ENCODE assay signal across 2 cellular contexts in the genomic region with DNA sequence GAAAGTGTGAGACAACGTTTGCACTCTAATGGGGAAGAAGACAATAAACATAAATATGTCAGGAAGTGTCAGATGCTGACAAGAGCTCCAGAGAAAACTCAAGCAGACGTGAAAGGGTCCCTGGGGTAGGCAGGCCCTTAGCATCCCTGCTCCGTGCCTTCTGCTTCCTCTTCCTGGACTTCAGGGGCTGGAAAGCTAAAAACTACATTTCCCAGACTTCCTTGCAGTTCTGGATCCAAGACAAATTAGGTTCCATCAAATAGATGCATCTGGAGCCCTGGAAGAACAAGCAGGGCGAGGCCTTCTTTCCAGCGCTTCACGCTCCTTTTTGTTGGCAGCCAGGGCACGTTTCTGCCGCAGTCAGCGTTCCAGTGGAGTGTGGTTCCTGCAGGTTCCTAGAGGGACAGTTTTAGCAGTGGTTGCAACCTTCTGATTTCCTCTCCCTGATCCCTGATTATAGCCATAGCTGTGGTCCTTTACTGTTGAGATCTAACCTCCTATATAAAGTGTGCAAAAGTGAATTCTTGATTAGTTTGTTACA.
TF ChIP-seq lines count a peak whose summit lies in the region.

No MANE protein-coding gene starts in this region.

TF ChIP-seq in HepG2, 621 proteins besides CTCF, POLR2A, EP300 and RAD21:
- TF ChIP-seq, protein P1, sequence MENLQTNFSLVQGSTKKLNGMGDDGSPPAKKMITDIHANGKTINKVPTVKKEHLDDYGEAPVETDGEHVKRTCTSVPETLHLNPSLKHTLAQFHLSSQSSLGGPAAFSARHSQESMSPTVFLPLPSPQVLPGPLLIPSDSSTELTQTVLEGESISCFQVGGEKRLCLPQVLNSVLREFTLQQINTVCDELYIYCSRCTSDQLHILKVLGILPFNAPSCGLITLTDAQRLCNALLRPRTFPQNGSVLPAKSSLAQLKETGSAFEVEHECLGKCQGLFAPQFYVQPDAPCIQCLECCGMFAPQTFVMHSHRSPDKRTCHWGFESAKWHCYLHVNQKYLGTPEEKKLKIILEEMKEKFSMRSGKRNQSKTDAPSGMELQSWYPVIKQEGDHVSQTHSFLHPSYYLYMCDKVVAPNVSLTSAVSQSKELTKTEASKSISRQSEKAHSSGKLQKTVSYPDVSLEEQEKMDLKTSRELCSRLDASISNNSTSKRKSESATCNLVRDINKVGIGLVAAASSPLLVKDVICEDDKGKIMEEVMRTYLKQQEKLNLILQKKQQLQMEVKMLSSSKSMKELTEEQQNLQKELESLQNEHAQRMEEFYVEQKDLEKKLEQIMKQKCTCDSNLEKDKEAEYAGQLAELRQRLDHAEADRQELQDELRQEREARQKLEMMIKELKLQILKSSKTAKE (CRISPR knock-in tag; IDR thresholded peaks at IDR 0.05; ENCODE audit: borderline replicate concordance) = no peak
- TF ChIP-seq THAP11 (CRISPR knock-in tag; IDR thresholded peaks at IDR 0.05) = peak; percentile 88
- peak; percentile 51; the same call in 1 of the 2 replicates for TF ChIP-seq MAFF (IDR thresholded peaks at IDR 0.05; ENCODE audit: low read depth, low read length)
- TF ChIP-seq ZNF143 (CRISPR knock-in tag; IDR thresholded peaks at IDR 0.05) = peak; percentile 77
- peak; percentile 50 to 81; a peak in 3 of 4 replicates for TF ChIP-seq MAFK (conservative IDR thresholded peaks at IDR 0.05 in 1 of 2, IDR thresholded peaks at IDR 0.05 in 1 of 2; ENCODE audit: low read length in 2 of 2)
- no peak for TF ChIP-seq SRF (IDR thresholded peaks at IDR 0.05; ENCODE audit: low read depth, low read length)

TF ChIP-seq in WTC11, 78 proteins besides CTCF, POLR2A, EP300 and RAD21 (continued from another document):
- TF ChIP-seq, protein P2, sequence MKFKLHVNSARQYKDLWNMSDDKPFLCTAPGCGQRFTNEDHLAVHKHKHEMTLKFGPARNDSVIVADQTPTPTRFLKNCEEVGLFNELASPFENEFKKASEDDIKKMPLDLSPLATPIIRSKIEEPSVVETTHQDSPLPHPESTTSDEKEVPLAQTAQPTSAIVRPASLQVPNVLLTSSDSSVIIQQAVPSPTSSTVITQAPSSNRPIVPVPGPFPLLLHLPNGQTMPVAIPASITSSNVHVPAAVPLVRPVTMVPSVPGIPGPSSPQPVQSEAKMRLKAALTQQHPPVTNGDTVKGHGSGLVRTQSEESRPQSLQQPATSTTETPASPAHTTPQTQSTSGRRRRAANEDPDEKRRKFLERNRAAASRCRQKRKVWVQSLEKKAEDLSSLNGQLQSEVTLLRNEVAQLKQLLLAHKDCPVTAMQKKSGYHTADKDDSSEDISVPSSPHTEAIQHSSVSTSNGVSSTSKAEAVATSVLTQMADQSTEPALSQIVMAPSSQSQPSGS (CRISPR knock-in tag; IDR thresholded peaks at IDR 0.05; ENCODE audit: borderline replicate concordance, low read depth) = no peak
- TF ChIP-seq, protein P3, sequence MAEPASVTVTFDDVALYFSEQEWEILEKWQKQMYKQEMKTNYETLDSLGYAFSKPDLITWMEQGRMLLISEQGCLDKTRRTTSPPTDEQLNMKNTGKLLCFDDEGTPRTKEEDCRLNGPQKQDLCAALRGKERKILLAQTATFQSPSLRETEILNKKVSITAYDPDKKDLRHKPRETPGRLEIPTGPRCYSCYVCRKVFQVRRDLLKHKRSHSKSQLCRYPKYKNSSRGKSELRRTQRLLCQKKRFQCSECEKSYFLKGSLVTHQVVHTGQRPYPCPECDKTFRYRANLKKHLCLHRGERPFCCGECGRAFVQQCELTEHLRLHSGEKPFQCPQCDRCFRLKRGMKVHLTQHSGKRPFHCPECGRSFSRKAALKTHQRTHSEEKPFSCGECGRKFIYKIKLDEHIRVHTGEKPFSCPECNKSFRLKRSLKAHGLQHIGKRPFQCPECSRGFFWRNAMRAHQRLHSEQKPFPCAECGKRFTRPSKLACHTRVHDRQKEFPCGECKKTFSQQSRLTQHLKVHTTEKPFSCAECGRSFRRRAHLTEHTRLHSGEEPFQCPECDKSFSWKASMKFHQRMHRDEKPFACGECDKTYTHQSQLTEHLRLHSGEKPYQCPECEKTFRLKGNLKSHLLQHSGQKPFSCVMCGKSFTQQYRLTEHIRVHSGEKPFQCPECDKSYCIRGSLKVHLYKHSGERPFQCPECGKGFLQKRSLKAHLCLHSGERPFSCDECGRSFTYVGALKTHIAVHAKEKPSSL (CRISPR knock-in tag; conservative IDR thresholded peaks at IDR 0.05) = no peak
- TF ChIP-seq FOXK1 (CRISPR knock-in tag; IDR thresholded peaks at IDR 0.05) (no peak), TEAD1 (CRISPR knock-in tag; IDR thresholded peaks at IDR 0.05) (no peak), ZNF416 (CRISPR knock-in tag; IDR thresholded peaks at IDR 0.05) (no peak), EMX1 (CRISPR knock-in tag; IDR thresholded peaks at IDR 0.05) (no peak), JAZF1 (CRISPR knock-in tag; IDR thresholded peaks at IDR 0.05) (no peak), TP53 (CRISPR knock-in tag; IDR thresholded peaks at IDR 0.05) (no peak)
- TF ChIP-seq, protein P4, sequence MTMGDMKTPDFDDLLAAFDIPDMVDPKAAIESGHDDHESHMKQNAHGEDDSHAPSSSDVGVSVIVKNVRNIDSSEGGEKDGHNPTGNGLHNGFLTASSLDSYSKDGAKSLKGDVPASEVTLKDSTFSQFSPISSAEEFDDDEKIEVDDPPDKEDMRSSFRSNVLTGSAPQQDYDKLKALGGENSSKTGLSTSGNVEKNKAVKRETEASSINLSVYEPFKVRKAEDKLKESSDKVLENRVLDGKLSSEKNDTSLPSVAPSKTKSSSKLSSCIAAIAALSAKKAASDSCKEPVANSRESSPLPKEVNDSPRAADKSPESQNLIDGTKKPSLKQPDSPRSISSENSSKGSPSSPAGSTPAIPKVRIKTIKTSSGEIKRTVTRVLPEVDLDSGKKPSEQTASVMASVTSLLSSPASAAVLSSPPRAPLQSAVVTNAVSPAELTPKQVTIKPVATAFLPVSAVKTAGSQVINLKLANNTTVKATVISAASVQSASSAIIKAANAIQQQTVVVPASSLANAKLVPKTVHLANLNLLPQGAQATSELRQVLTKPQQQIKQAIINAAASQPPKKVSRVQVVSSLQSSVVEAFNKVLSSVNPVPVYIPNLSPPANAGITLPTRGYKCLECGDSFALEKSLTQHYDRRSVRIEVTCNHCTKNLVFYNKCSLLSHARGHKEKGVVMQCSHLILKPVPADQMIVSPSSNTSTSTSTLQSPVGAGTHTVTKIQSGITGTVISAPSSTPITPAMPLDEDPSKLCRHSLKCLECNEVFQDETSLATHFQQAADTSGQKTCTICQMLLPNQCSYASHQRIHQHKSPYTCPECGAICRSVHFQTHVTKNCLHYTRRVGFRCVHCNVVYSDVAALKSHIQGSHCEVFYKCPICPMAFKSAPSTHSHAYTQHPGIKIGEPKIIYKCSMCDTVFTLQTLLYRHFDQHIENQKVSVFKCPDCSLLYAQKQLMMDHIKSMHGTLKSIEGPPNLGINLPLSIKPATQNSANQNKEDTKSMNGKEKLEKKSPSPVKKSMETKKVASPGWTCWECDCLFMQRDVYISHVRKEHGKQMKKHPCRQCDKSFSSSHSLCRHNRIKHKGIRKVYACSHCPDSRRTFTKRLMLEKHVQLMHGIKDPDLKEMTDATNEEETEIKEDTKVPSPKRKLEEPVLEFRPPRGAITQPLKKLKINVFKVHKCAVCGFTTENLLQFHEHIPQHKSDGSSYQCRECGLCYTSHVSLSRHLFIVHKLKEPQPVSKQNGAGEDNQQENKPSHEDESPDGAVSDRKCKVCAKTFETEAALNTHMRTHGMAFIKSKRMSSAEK (CRISPR knock-in tag; IDR thresholded peaks at IDR 0.05; ENCODE audit: borderline replicate concordance) = no peak
- TF ChIP-seq, protein P5, sequence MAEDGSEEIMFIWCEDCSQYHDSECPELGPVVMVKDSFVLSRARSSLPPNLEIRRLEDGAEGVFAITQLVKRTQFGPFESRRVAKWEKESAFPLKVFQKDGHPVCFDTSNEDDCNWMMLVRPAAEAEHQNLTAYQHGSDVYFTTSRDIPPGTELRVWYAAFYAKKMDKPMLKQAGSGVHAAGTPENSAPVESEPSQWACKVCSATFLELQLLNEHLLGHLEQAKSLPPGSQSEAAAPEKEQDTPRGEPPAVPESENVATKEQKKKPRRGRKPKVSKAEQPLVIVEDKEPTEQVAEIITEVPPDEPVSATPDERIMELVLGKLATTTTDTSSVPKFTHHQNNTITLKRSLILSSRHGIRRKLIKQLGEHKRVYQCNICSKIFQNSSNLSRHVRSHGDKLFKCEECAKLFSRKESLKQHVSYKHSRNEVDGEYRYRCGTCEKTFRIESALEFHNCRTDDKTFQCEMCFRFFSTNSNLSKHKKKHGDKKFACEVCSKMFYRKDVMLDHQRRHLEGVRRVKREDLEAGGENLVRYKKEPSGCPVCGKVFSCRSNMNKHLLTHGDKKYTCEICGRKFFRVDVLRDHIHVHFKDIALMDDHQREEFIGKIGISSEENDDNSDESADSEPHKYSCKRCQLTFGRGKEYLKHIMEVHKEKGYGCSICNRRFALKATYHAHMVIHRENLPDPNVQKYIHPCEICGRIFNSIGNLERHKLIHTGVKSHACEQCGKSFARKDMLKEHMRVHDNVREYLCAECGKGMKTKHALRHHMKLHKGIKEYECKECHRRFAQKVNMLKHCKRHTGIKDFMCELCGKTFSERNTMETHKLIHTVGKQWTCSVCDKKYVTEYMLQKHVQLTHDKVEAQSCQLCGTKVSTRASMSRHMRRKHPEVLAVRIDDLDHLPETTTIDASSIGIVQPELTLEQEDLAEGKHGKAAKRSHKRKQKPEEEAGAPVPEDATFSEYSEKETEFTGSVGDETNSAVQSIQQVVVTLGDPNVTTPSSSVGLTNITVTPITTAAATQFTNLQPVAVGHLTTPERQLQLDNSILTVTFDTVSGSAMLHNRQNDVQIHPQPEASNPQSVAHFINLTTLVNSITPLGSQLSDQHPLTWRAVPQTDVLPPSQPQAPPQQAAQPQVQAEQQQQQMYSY (CRISPR knock-in tag; IDR thresholded peaks at IDR 0.05) = no peak
- TF ChIP-seq, protein P6, sequence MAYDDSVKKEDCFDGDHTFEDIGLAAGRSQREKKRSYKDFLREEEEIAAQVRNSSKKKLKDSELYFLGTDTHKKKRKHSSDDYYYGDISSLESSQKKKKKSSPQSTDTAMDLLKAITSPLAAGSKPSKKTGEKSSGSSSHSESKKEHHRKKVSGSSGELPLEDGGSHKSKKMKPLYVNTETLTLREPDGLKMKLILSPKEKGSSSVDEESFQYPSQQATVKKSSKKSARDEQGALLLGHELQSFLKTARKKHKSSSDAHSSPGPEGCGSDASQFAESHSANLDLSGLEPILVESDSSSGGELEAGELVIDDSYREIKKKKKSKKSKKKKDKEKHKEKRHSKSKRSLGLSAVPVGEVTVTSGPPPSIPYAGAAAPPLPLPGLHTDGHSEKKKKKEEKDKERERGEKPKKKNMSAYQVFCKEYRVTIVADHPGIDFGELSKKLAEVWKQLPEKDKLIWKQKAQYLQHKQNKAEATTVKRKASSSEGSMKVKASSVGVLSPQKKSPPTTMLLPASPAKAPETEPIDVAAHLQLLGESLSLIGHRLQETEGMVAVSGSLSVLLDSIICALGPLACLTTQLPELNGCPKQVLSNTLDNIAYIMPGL (CRISPR knock-in tag; IDR thresholded peaks at IDR 0.05) = no peak
- TF ChIP-seq, protein P7, sequence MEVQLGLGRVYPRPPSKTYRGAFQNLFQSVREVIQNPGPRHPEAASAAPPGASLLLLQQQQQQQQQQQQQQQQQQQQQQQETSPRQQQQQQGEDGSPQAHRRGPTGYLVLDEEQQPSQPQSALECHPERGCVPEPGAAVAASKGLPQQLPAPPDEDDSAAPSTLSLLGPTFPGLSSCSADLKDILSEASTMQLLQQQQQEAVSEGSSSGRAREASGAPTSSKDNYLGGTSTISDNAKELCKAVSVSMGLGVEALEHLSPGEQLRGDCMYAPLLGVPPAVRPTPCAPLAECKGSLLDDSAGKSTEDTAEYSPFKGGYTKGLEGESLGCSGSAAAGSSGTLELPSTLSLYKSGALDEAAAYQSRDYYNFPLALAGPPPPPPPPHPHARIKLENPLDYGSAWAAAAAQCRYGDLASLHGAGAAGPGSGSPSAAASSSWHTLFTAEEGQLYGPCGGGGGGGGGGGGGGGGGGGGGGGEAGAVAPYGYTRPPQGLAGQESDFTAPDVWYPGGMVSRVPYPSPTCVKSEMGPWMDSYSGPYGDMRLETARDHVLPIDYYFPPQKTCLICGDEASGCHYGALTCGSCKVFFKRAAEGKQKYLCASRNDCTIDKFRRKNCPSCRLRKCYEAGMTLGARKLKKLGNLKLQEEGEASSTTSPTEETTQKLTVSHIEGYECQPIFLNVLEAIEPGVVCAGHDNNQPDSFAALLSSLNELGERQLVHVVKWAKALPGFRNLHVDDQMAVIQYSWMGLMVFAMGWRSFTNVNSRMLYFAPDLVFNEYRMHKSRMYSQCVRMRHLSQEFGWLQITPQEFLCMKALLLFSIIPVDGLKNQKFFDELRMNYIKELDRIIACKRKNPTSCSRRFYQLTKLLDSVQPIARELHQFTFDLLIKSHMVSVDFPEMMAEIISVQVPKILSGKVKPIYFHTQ (CRISPR knock-in tag; IDR thresholded peaks at IDR 0.05) = no peak
